19 cellular contexts compared by ENCODE assay signal in genomic region chr7:123319911-123320310, GRCh38.
DNase-seq lines count a peak whose midpoint lies in the region; ATAC-seq, FAIRE-seq and TF ChIP-seq lines count a peak whose summit lies in the region.
"Had no signal": no experiment of that assay in that cellular context is flagged by ENCODE, and none has a peak within 500 bp of the region (broad histone marks: within the 10 kb centered on the region; RNA-seq: fewer than 3 reads in every experiment).

No MANE protein-coding gene starts in this region.

- H4K20me1 ChIP-seq in HepG2 (ENCODE audit: insufficient read depth, low read length) = no peaks in the 10 kb centered on the region

- TF ChIP-seq RAD21 in HepG2 (CRISPR knock-in tag; IDR thresholded peaks at IDR 0.05) = no peak

- ATAC-seq in HepG2 (no peak), HG03025 (IDR thresholded peaks at IDR 0.05; ENCODE audit: low FRiP score, unreplicated experiment) (no peak)
- ATAC-seq: CD8-positive, alpha-beta T cell; GM12878 had no signal

- BruUV-seq in HepG2 (replicated peaks; lab: Mats Ljungman, UMichigan) = no TSS peak

- 0% methylated on average over 3 of the region's 3 CpGs for WGBS in HepG2 (ENCODE audit: low lambda C conversion rate)

- intact Hi-C loops in HepG2 (cut with micrococcal nuclease; ENCODE audit: unreplicated experiment) = no loop called here

- H3K27me3 ChIP-seq in parathyroid adenoma (ENCODE audit: control insufficient read depth, insufficient read depth, low read length) (no peaks in the 10 kb centered on the region), HepG2 (ENCODE audit: control insufficient read depth in 1 of 2, insufficient read depth in 2 of 2, low read length in 2 of 2) (no peaks in the 10 kb centered on the region)

- H3K4me3 ChIP-seq in parathyroid adenoma (ENCODE audit: low read depth, low read length) (no peak overlapping the region), HepG2 (replicated peaks in 1 of 3; ENCODE audit: insufficient read depth in 1 of 3, low read depth in 2 of 3, low read length in 3 of 3) (no peak overlapping the region)
- H3K4me3 ChIP-seq: GM12878, GM23248 had no signal

- in situ Hi-C loops in HepG2 (cut with HindIII; ENCODE audit: extremely low pct_ligation_motif_present, low pct_unique_long_range_greater_than_20kb) = no loop called here

- H2AFZ ChIP-seq in parathyroid adenoma = peak overlapping the region; percentile 48
- H2AFZ ChIP-seq in HepG2 (ENCODE audit: low read length) = no peak overlapping the region
- H2AFZ ChIP-seq: GM23248 had no signal

- no peak overlapping the region for H3K9ac ChIP-seq in parathyroid adenoma
- no peak overlapping the region for H3K9ac ChIP-seq in HepG2 (ENCODE audit: insufficient read depth, low read depth, low read length)
- H3K9ac ChIP-seq: GM23248 had no signal

- no peaks in the 10 kb centered on the region for H3K79me2 ChIP-seq in parathyroid adenoma
- H3K79me2 ChIP-seq in HepG2 (ENCODE audit: insufficient read depth, low read length) = no peaks in the 10 kb centered on the region

- TF ChIP-seq POLR2A in HepG2 (IDR thresholded peaks at IDR 0.05; ENCODE audit: insufficient read depth in 1 of 2, low read depth in 2 of 2, low read length in 2 of 2) = no peak

- TF ChIP-seq CTCF in VCaP (conservative IDR thresholded peaks at IDR 0.05) (no peak), parathyroid adenoma (IDR thresholded peaks at IDR 0.05) (no peak), HepG2 (CRISPR knock-in tag; IDR thresholded peaks at IDR 0.05) (no peak)

- POLR2A ChIA-PET in HepG2 (lab: Yijun Ruan, JAX) = no interaction called here

- CTCF ChIA-PET in HepG2 (lab: Yijun Ruan, JAX; ENCODE audit: low intra/inter-chr PET ratio, low total read pairs) = no interaction called here

- FAIRE-seq in HepG2 (lab: Jason Lieb, UNC) = no peak
- FAIRE-seq: D721Med, GM12878, GM19239, H1 had no signal

- no peaks in the 10 kb centered on the region for H3K36me3 ChIP-seq in parathyroid adenoma (ENCODE audit: control insufficient read depth, insufficient read depth, low read length)
- H3K36me3 ChIP-seq in HepG2 (replicated peaks in 1 of 2; ENCODE audit: control insufficient read depth in 1 of 2, insufficient read depth in 2 of 2, low read length in 2 of 2) = no peaks in the 10 kb centered on the region

- H3K4me2 ChIP-seq in parathyroid adenoma (ENCODE audit: low read length) = no peak overlapping the region
- no peak overlapping the region for H3K4me2 ChIP-seq in HepG2 (ENCODE audit: low read depth, low read length)

- peaks cover 7% of the 10 kb centered on the region for H3K4me1 ChIP-seq in parathyroid adenoma
- no peaks in the 10 kb centered on the region for H3K4me1 ChIP-seq in HepG2 (ENCODE audit: insufficient read depth, low read length)

- no peaks in the 10 kb centered on the region for H3K9me3 ChIP-seq in parathyroid adenoma (ENCODE audit: control insufficient read depth, low read length)
- H3K9me3 ChIP-seq in HepG2 (ENCODE audit: low read length) = peaks cover 29% of the 10 kb centered on the region

- peak overlapping the region; percentile 77 for H3K27ac ChIP-seq in VCaP
- peak overlapping the region; percentile 33 for H3K27ac ChIP-seq in parathyroid adenoma
- no peak overlapping the region for H3K27ac ChIP-seq in HepG2 (ENCODE audit: extremely low read length, insufficient read depth, low read length)
- H3K27ac ChIP-seq: GM23248 had no signal

- TF ChIP-seq EP300 in HepG2 (IDR thresholded peaks at IDR 0.05; ENCODE audit: low read depth in 2 of 2, low read length in 2 of 2) (no peak), HepG2 (CRISPR knock-in tag; IDR thresholded peaks at IDR 0.05; ENCODE audit: borderline replicate concordance) (no peak)

- DNase-seq in mucosa of gallbladder (ENCODE audit: low spot score) (peak; percentile 25), NCI-H2196 treated with DMSO at 0.1 percent for 48 hours (lab: John Stamatoyannopoulos, UW; ENCODE audit: unreplicated experiment) (no peak), HepG2 (ENCODE audit: low spot score) (no peak)
- DNase-seq: C1 segment of cervical spinal cord; CD8-positive, alpha-beta T cell; DMS 273 treated with DMSO at 0.1 percent for 48 hours; DMS79; EL; GDM1; GM23248; H7; HCEC 1CT had no signal

TF ChIP-seq in HepG2, 621 proteins besides CTCF, POLR2A, EP300 and RAD21:
- TF ChIP-seq KMT2B (CRISPR knock-in tag; IDR thresholded peaks at IDR 0.05) (no peak), SRSF1 (optimal IDR thresholded peaks at IDR 0.05; ENCODE audit: low read depth, low read length) (no peak), NONO (IDR thresholded peaks at IDR 0.05) (no peak), NONO (CRISPR knock-in tag; conservative IDR thresholded peaks at IDR 0.05) (no peak), HCFC1 (IDR thresholded peaks at IDR 0.05; ENCODE audit: low read depth, low read length) (no peak), SPEN (CRISPR knock-in tag; IDR thresholded peaks at IDR 0.05; ENCODE audit: low read depth) (no peak), SKI (IDR thresholded peaks at IDR 0.05; ENCODE audit: partially characterized antibody) (no peak), ZNF232 (CRISPR knock-in tag; IDR thresholded peaks at IDR 0.05; ENCODE audit: borderline replicate concordance) (no peak), ZNF256 (CRISPR knock-in tag; conservative IDR thresholded peaks at IDR 0.05) (no peak), SALL1 (CRISPR knock-in tag; IDR thresholded peaks at IDR 0.05) (no peak), SIX4 (CRISPR knock-in tag; IDR thresholded peaks at IDR 0.05) (no peak), PAX8 (CRISPR knock-in tag; IDR thresholded peaks at IDR 0.05; ENCODE audit: borderline replicate concordance) (no peak), PHF5A (CRISPR knock-in tag; IDR thresholded peaks at IDR 0.05; ENCODE audit: low read depth, unreplicated experiment) (no peak), ZNF451 (CRISPR knock-in tag; IDR thresholded peaks at IDR 0.05) (no peak), DPF2 (CRISPR knock-in tag; IDR thresholded peaks at IDR 0.05; ENCODE audit: borderline replicate concordance, low read depth) (no peak), CCAR2 (optimal IDR thresholded peaks at IDR 0.05; ENCODE audit: low read depth, low read length) (no peak), LRRFIP1 (CRISPR knock-in tag; conservative IDR thresholded peaks at IDR 0.05) (no peak)
- TF ChIP-seq, protein P1, sequence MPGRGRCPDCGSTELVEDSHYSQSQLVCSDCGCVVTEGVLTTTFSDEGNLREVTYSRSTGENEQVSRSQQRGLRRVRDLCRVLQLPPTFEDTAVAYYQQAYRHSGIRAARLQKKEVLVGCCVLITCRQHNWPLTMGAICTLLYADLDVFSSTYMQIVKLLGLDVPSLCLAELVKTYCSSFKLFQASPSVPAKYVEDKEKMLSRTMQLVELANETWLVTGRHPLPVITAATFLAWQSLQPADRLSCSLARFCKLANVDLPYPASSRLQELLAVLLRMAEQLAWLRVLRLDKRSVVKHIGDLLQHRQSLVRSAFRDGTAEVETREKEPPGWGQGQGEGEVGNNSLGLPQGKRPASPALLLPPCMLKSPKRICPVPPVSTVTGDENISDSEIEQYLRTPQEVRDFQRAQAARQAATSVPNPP (CRISPR knock-in tag; IDR thresholded peaks at IDR 0.05) = no peak
- TF ChIP-seq, protein P2, sequence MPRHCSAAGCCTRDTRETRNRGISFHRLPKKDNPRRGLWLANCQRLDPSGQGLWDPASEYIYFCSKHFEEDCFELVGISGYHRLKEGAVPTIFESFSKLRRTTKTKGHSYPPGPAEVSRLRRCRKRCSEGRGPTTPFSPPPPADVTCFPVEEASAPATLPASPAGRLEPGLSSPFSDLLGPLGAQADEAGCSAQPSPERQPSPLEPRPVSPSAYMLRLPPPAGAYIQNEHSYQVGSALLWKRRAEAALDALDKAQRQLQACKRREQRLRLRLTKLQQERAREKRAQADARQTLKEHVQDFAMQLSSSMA (CRISPR knock-in tag; IDR thresholded peaks at IDR 0.05) = no peak
- TF ChIP-seq, protein P3, sequence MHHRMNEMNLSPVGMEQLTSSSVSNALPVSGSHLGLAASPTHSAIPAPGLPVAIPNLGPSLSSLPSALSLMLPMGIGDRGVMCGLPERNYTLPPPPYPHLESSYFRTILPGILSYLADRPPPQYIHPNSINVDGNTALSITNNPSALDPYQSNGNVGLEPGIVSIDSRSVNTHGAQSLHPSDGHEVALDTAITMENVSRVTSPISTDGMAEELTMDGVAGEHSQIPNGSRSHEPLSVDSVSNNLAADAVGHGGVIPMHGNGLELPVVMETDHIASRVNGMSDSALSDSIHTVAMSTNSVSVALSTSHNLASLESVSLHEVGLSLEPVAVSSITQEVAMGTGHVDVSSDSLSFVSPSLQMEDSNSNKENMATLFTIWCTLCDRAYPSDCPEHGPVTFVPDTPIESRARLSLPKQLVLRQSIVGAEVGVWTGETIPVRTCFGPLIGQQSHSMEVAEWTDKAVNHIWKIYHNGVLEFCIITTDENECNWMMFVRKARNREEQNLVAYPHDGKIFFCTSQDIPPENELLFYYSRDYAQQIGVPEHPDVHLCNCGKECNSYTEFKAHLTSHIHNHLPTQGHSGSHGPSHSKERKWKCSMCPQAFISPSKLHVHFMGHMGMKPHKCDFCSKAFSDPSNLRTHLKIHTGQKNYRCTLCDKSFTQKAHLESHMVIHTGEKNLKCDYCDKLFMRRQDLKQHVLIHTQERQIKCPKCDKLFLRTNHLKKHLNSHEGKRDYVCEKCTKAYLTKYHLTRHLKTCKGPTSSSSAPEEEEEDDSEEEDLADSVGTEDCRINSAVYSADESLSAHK (CRISPR knock-in tag; IDR thresholded peaks at IDR 0.05; ENCODE audit: borderline replicate concordance) = no peak
